1 cellular context compared by ENCODE assay signal in genomic region chr7:32539366-32539765, GRCh38.
A peak's percentile ranks its signal among the peaks of the same experiment; 100 is the strongest.
TF ChIP-seq lines count a peak whose summit lies in the region.

No MANE protein-coding gene starts in this region.

TF ChIP-seq in K562, 482 proteins besides CTCF, POLR2A, EP300 and RAD21 (continued from another document and continues in another):
- no peak for TF ChIP-seq RNF219 (CRISPR knock-in tag; IDR thresholded peaks at IDR 0.05)
- TF ChIP-seq SMARCA5 (IDR thresholded peaks at IDR 0.05), result no peak
- no peak for TF ChIP-seq NR2C2 (CRISPR knock-in tag; IDR thresholded peaks at IDR 0.05)
- TF ChIP-seq NR2C2 (tag; IDR thresholded peaks at IDR 0.05), result no peak
- no peak for TF ChIP-seq FOXJ3 (CRISPR knock-in tag; IDR thresholded peaks at IDR 0.05)
- no peak for TF ChIP-seq NFXL1 (CRISPR knock-in tag; IDR thresholded peaks at IDR 0.05)
- TF ChIP-seq HDAC6 (IDR thresholded peaks at IDR 0.05; ENCODE audit: low read depth, low read length), result no peak
- TF ChIP-seq ARHGAP35 (IDR thresholded peaks at IDR 0.05; ENCODE audit: partially characterized antibody), result no peak
- peak; percentile 85 for TF ChIP-seq SMAD3 (CRISPR knock-in tag; conservative IDR thresholded peaks at IDR 0.05)
- TF ChIP-seq GTF2E2 (tag; IDR thresholded peaks at IDR 0.05), result no peak
- TF ChIP-seq HSF4 (CRISPR knock-in tag; IDR thresholded peaks at IDR 0.05; ENCODE audit: borderline replicate concordance), result no peak
- TF ChIP-seq, protein P1, sequence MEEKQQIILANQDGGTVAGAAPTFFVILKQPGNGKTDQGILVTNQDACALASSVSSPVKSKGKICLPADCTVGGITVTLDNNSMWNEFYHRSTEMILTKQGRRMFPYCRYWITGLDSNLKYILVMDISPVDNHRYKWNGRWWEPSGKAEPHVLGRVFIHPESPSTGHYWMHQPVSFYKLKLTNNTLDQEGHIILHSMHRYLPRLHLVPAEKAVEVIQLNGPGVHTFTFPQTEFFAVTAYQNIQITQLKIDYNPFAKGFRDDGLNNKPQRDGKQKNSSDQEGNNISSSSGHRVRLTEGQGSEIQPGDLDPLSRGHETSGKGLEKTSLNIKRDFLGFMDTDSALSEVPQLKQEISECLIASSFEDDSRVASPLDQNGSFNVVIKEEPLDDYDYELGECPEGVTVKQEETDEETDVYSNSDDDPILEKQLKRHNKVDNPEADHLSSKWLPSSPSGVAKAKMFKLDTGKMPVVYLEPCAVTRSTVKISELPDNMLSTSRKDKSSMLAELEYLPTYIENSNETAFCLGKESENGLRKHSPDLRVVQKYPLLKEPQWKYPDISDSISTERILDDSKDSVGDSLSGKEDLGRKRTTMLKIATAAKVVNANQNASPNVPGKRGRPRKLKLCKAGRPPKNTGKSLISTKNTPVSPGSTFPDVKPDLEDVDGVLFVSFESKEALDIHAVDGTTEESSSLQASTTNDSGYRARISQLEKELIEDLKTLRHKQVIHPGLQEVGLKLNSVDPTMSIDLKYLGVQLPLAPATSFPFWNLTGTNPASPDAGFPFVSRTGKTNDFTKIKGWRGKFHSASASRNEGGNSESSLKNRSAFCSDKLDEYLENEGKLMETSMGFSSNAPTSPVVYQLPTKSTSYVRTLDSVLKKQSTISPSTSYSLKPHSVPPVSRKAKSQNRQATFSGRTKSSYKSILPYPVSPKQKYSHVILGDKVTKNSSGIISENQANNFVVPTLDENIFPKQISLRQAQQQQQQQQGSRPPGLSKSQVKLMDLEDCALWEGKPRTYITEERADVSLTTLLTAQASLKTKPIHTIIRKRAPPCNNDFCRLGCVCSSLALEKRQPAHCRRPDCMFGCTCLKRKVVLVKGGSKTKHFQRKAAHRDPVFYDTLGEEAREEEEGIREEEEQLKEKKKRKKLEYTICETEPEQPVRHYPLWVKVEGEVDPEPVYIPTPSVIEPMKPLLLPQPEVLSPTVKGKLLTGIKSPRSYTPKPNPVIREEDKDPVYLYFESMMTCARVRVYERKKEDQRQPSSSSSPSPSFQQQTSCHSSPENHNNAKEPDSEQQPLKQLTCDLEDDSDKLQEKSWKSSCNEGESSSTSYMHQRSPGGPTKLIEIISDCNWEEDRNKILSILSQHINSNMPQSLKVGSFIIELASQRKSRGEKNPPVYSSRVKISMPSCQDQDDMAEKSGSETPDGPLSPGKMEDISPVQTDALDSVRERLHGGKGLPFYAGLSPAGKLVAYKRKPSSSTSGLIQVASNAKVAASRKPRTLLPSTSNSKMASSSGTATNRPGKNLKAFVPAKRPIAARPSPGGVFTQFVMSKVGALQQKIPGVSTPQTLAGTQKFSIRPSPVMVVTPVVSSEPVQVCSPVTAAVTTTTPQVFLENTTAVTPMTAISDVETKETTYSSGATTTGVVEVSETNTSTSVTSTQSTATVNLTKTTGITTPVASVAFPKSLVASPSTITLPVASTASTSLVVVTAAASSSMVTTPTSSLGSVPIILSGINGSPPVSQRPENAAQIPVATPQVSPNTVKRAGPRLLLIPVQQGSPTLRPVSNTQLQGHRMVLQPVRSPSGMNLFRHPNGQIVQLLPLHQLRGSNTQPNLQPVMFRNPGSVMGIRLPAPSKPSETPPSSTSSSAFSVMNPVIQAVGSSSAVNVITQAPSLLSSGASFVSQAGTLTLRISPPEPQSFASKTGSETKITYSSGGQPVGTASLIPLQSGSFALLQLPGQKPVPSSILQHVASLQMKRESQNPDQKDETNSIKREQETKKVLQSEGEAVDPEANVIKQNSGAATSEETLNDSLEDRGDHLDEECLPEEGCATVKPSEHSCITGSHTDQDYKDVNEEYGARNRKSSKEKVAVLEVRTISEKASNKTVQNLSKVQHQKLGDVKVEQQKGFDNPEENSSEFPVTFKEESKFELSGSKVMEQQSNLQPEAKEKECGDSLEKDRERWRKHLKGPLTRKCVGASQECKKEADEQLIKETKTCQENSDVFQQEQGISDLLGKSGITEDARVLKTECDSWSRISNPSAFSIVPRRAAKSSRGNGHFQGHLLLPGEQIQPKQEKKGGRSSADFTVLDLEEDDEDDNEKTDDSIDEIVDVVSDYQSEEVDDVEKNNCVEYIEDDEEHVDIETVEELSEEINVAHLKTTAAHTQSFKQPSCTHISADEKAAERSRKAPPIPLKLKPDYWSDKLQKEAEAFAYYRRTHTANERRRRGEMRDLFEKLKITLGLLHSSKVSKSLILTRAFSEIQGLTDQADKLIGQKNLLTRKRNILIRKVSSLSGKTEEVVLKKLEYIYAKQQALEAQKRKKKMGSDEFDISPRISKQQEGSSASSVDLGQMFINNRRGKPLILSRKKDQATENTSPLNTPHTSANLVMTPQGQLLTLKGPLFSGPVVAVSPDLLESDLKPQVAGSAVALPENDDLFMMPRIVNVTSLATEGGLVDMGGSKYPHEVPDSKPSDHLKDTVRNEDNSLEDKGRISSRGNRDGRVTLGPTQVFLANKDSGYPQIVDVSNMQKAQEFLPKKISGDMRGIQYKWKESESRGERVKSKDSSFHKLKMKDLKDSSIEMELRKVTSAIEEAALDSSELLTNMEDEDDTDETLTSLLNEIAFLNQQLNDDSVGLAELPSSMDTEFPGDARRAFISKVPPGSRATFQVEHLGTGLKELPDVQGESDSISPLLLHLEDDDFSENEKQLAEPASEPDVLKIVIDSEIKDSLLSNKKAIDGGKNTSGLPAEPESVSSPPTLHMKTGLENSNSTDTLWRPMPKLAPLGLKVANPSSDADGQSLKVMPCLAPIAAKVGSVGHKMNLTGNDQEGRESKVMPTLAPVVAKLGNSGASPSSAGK (IDR thresholded peaks at IDR 0.05), result no peak
- TF ChIP-seq ZC3H11A (IDR thresholded peaks at IDR 0.05; ENCODE audit: low read depth, low read length), result no peak
- no peak for TF ChIP-seq FUS (optimal IDR thresholded peaks at IDR 0.05; ENCODE audit: low read depth, low read length)
- peak; percentile 87 for TF ChIP-seq DDX20 (tag; IDR thresholded peaks at IDR 0.05; ENCODE audit: low read depth)
- TF ChIP-seq, protein P2, sequence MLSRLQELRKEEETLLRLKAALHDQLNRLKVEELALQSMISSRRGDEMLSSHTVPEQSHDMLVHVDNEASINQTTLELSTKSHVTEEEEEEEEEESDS (CRISPR knock-in tag; IDR thresholded peaks at IDR 0.05), result 0 out of 2 replicates have a peak, but pooled peaks have one; percentile 20
- no peak for TF ChIP-seq TBL1XR1 (IDR thresholded peaks at IDR 0.05; ENCODE audit: low read length in 2 of 2)
- TF ChIP-seq, protein P3, sequence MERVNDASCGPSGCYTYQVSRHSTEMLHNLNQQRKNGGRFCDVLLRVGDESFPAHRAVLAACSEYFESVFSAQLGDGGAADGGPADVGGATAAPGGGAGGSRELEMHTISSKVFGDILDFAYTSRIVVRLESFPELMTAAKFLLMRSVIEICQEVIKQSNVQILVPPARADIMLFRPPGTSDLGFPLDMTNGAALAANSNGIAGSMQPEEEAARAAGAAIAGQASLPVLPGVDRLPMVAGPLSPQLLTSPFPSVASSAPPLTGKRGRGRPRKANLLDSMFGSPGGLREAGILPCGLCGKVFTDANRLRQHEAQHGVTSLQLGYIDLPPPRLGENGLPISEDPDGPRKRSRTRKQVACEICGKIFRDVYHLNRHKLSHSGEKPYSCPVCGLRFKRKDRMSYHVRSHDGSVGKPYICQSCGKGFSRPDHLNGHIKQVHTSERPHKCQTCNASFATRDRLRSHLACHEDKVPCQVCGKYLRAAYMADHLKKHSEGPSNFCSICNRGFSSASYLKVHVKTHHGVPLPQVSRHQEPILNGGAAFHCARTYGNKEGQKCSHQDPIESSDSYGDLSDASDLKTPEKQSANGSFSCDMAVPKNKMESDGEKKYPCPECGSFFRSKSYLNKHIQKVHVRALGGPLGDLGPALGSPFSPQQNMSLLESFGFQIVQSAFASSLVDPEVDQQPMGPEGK (CRISPR knock-in tag; IDR thresholded peaks at IDR 0.05; ENCODE audit: borderline replicate concordance), result no peak
- TF ChIP-seq, protein P4, sequence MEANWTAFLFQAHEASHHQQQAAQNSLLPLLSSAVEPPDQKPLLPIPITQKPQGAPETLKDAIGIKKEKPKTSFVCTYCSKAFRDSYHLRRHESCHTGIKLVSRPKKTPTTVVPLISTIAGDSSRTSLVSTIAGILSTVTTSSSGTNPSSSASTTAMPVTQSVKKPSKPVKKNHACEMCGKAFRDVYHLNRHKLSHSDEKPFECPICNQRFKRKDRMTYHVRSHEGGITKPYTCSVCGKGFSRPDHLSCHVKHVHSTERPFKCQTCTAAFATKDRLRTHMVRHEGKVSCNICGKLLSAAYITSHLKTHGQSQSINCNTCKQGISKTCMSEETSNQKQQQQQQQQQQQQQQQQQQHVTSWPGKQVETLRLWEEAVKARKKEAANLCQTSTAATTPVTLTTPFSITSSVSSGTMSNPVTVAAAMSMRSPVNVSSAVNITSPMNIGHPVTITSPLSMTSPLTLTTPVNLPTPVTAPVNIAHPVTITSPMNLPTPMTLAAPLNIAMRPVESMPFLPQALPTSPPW (CRISPR knock-in tag; IDR thresholded peaks at IDR 0.05), result no peak
- TF ChIP-seq NCOA6 (IDR thresholded peaks at IDR 0.05), result no peak
- no peak for TF ChIP-seq HOXB6 (CRISPR knock-in tag; IDR thresholded peaks at IDR 0.05; ENCODE audit: borderline replicate concordance)
- TF ChIP-seq CREM (IDR thresholded peaks at IDR 0.05; ENCODE audit: low read depth), result no peak
- no peak for TF ChIP-seq ERF (CRISPR knock-in tag; IDR thresholded peaks at IDR 0.05)
- TF ChIP-seq, protein P5, sequence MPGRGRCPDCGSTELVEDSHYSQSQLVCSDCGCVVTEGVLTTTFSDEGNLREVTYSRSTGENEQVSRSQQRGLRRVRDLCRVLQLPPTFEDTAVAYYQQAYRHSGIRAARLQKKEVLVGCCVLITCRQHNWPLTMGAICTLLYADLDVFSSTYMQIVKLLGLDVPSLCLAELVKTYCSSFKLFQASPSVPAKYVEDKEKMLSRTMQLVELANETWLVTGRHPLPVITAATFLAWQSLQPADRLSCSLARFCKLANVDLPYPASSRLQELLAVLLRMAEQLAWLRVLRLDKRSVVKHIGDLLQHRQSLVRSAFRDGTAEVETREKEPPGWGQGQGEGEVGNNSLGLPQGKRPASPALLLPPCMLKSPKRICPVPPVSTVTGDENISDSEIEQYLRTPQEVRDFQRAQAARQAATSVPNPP (IDR thresholded peaks at IDR 0.05; ENCODE audit: borderline replicate concordance, insufficient read depth, insufficient read length), result no peak
- TF ChIP-seq, protein P6, sequence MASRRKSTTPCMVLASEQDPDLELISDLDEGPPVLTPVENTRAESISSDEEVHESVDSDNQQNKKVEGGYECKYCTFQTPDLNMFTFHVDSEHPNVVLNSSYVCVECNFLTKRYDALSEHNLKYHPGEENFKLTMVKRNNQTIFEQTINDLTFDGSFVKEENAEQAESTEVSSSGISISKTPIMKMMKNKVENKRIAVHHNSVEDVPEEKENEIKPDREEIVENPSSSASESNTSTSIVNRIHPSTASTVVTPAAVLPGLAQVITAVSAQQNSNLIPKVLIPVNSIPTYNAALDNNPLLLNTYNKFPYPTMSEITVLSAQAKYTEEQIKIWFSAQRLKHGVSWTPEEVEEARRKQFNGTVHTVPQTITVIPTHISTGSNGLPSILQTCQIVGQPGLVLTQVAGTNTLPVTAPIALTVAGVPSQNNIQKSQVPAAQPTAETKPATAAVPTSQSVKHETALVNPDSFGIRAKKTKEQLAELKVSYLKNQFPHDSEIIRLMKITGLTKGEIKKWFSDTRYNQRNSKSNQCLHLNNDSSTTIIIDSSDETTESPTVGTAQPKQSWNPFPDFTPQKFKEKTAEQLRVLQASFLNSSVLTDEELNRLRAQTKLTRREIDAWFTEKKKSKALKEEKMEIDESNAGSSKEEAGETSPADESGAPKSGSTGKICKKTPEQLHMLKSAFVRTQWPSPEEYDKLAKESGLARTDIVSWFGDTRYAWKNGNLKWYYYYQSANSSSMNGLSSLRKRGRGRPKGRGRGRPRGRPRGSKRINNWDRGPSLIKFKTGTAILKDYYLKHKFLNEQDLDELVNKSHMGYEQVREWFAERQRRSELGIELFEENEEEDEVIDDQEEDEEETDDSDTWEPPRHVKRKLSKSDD (conservative IDR thresholded peaks at IDR 0.05; ENCODE audit: low read length), result no peak
- no peak for TF ChIP-seq ZNF280A (IDR thresholded peaks at IDR 0.05; ENCODE audit: low read depth, partially characterized antibody)
- no peak for TF ChIP-seq ZNF699 (CRISPR knock-in tag; IDR thresholded peaks at IDR 0.05; ENCODE audit: insufficient replicate concordance)
- no peak for TF ChIP-seq PRPF4 (IDR thresholded peaks at IDR 0.05; ENCODE audit: insufficient read depth, low read depth, low read length, poor library complexity, severe bottlenecking)
- no peak for TF ChIP-seq ZSCAN29 (IDR thresholded peaks at IDR 0.05)
- TF ChIP-seq FOXK2 (conservative IDR thresholded peaks at IDR 0.05 in 1 of 2, IDR thresholded peaks at IDR 0.05 in 1 of 2; ENCODE audit: low read depth in 2 of 2), result no peak
- peak; percentile 88 for TF ChIP-seq DMBX1 (CRISPR knock-in tag; IDR thresholded peaks at IDR 0.05; ENCODE audit: borderline replicate concordance)
- no peak for TF ChIP-seq HNRNPK (IDR thresholded peaks at IDR 0.05; ENCODE audit: low read depth, low read length, poor library complexity, severe bottlenecking)
- TF ChIP-seq NEUROD1 (IDR thresholded peaks at IDR 0.05; ENCODE audit: borderline replicate concordance, low read depth, low read length, partially characterized antibody), result no peak
- TF ChIP-seq HNRNPLL (IDR thresholded peaks at IDR 0.05; ENCODE audit: low read depth, low read length, poor library complexity, severe bottlenecking), result no peak
- TF ChIP-seq ZNF217 (CRISPR knock-in tag; IDR thresholded peaks at IDR 0.05), result no peak
- TF ChIP-seq GATAD2A (IDR thresholded peaks at IDR 0.05), result no peak
- no peak for TF ChIP-seq ARID2 (IDR thresholded peaks at IDR 0.05)
- no peak for TF ChIP-seq ZKSCAN1 (IDR thresholded peaks at IDR 0.05; ENCODE audit: low read depth, low read length)
- TF ChIP-seq ZNF12 (CRISPR knock-in tag; IDR thresholded peaks at IDR 0.05), result no peak
- no peak for TF ChIP-seq ZNF347 (CRISPR knock-in tag; IDR thresholded peaks at IDR 0.05; ENCODE audit: low read depth)
- TF ChIP-seq NCOR1 (IDR thresholded peaks at IDR 0.05), result no peak
- TF ChIP-seq NR2C1 (IDR thresholded peaks at IDR 0.05), result no peak
- TF ChIP-seq NR2C1 (tag; IDR thresholded peaks at IDR 0.05), result peak; percentile 78
